In genomic region chr16:58732545-58733247, GRCh38 we compare ENCODE assay signal across 8 cellular contexts. TPM values are rescaled to one million over a fixed set of nuclear protein-coding genes. Genes with fewer than 3 reads are reported as not detected.
A peak's percentile ranks its signal among the peaks of the same experiment; 100 is the strongest.
DNase-seq lines count a peak whose midpoint lies in the region; ATAC-seq and TF ChIP-seq lines count a peak whose summit lies in the region.

No MANE protein-coding gene starts in this region.

- DNase-seq in AG04450 (ENCODE audit: low read depth, low spot score) (no peak), iPS DF 6.9 (ENCODE audit: low read depth, low spot score) (no peak), MV-4-11 (lab: John Stamatoyannopoulos, UW) (no peak), ureter (ENCODE audit: low spot score) (no peak)
- no peak for DNase-seq in activated CD4-positive, alpha-beta memory T cell treated with anti-CD3 and anti-CD28 coated beads, Interleukin-2, amount 10 ng/mL, durations not matched to agents 7 days and 5 days

- POLR2A ChIA-PET in AG04450 (lab: Yijun Ruan, JAX), result no interaction called here
- POLR2A ChIA-PET in activated CD4-positive, alpha-beta memory T cell treated with anti-CD3 and anti-CD28 coated beads, Interleukin-2, amount 10 ng/mL, durations not matched to agents 7 days and 5 days (lab: Charles Lee), result interaction anchor here (0.6 to 1.1 kb wide), 5 partner anchors 10 to 217 kb away, joined by 3 to 4 read pairs (median 3); partner anchors contain the start of gene SLC38A7

- no peaks in the 10 kb centered on the region for H3K27me3 ChIP-seq in AG04450 (ENCODE audit: control insufficient read depth, insufficient read depth, low read length)
- H3K27me3 ChIP-seq in iPS DF 6.9 (ENCODE audit: control insufficient read depth, insufficient read depth, low read length), result no peaks in the 10 kb centered on the region

- H3K9me3 Mint-ChIP-seq in activated CD4-positive, alpha-beta memory T cell treated with anti-CD3 and anti-CD28 coated beads, Interleukin-2, amount 10 ng/mL, durations not matched to agents 7 days and 5 days, result no peaks in the 10 kb centered on the region
- no peaks in the 10 kb centered on the region for H3K9me3 Mint-ChIP-seq in stimulated activated memory B cell treated with anti-CD40 and anti-IgM and Interleukin-4, amounts not matched to agents 10 μg/mL and 1 μg/mL and 100 μg/mL, for 72 hours

- H3K27ac ChIP-seq in AG04450 (ENCODE audit: low read depth, low read length), result no peak overlapping the region
- no peak overlapping the region for H3K27ac ChIP-seq in iPS DF 6.9 (ENCODE audit: low read length)

- peak overlapping the region; percentile 84 for H3K4me3 ChIP-seq in AG04450 (ENCODE audit: low read depth, low read length)
- H3K4me3 ChIP-seq in iPS DF 6.9 (ENCODE audit: low read length), result peak overlapping the region; percentile 98; the same call in 1 of the 2 replicates

- H3K4me1 Mint-ChIP-seq in activated CD4-positive, alpha-beta memory T cell treated with anti-CD3 and anti-CD28 coated beads, Interleukin-2, amount 10 ng/mL, durations not matched to agents 7 days and 5 days, result peaks cover 36% of the 10 kb centered on the region
- H3K4me1 Mint-ChIP-seq in stimulated activated memory B cell treated with anti-CD40 and anti-IgM and Interleukin-4, amounts not matched to agents 10 μg/mL and 1 μg/mL and 100 μg/mL, for 72 hours, result peaks cover 30% of the 10 kb centered on the region

- no peaks in the 10 kb centered on the region; the same call in 1 of the 2 replicates for H3K9me3 ChIP-seq in AG04450 (ENCODE audit: control insufficient read depth, insufficient read depth, low read length)
- H3K9me3 ChIP-seq in iPS DF 6.9 (ENCODE audit: control insufficient read depth, insufficient read depth, low read length), result no peaks in the 10 kb centered on the region

- peak overlapping the region; percentile 79 for H3K27ac Mint-ChIP-seq in activated CD4-positive, alpha-beta memory T cell treated with anti-CD3 and anti-CD28 coated beads, Interleukin-2, amount 10 ng/mL, durations not matched to agents 7 days and 5 days
- H3K27ac Mint-ChIP-seq in stimulated activated memory B cell treated with anti-CD40 and anti-IgM and Interleukin-4, amounts not matched to agents 10 μg/mL and 1 μg/mL and 100 μg/mL, for 72 hours, result peak overlapping the region; percentile 94

- no peaks in the 10 kb centered on the region for H3K4me1 ChIP-seq in iPS DF 6.9 (ENCODE audit: control insufficient read depth, insufficient read depth, low read length)

- no peaks in the 10 kb centered on the region for H3K36me3 ChIP-seq in iPS DF 6.9 (ENCODE audit: control insufficient read depth, insufficient read depth, low read length)

- peak overlapping the region; percentile 96 for H3K4me3 Mint-ChIP-seq in activated CD4-positive, alpha-beta memory T cell treated with anti-CD3 and anti-CD28 coated beads, Interleukin-2, amount 10 ng/mL, durations not matched to agents 7 days and 5 days
- peak overlapping the region; percentile 96 for H3K4me3 Mint-ChIP-seq in stimulated activated memory B cell treated with anti-CD40 and anti-IgM and Interleukin-4, amounts not matched to agents 10 μg/mL and 1 μg/mL and 100 μg/mL, for 72 hours

- TF ChIP-seq CTCF in AG04450 (IDR thresholded peaks at IDR 0.05; ENCODE audit: low read depth, low read length), result no peak

- peaks cover 22% of the 10 kb centered on the region for H3K36me3 Mint-ChIP-seq in activated CD4-positive, alpha-beta memory T cell treated with anti-CD3 and anti-CD28 coated beads, Interleukin-2, amount 10 ng/mL, durations not matched to agents 7 days and 5 days (ENCODE audit: low read depth)
- no peaks in the 10 kb centered on the region for H3K36me3 Mint-ChIP-seq in stimulated activated memory B cell treated with anti-CD40 and anti-IgM and Interleukin-4, amounts not matched to agents 10 μg/mL and 1 μg/mL and 100 μg/mL, for 72 hours

- CTCF ChIA-PET in AG04450 (lab: Charles Lee), result interaction anchor here (0.6 to 1.6 kb wide), 2 partner anchors 23 to 39 kb away, joined by 3 to 5 read pairs; no protein-coding TSS in a partner anchor
- CTCF ChIA-PET in activated CD4-positive, alpha-beta memory T cell treated with anti-CD3 and anti-CD28 coated beads, Interleukin-2, amount 10 ng/mL, durations not matched to agents 7 days and 5 days (lab: Charles Lee), result interaction anchor here (0.6 to 2.4 kb wide), 3 partner anchors 13 to 130 kb away, joined by 3 to 9 read pairs (median 3); no protein-coding TSS in a partner anchor

- WGBS in iPS DF 6.9 (ENCODE audit: insufficient coverage, insufficient read length), result no CpG with 5 or more reads among the region's 9 CpGs

- peak; percentile 60 for ATAC-seq in GM18858 (IDR thresholded peaks at IDR 0.05; ENCODE audit: unreplicated experiment)
- ATAC-seq in HG03196 (IDR thresholded peaks at IDR 0.05; ENCODE audit: unreplicated experiment), result peak; percentile 48
- peak; percentile 54 for ATAC-seq in stimulated activated memory B cell treated with anti-CD40 and anti-IgM and Interleukin-4, amounts not matched to agents 10 μg/mL and 1 μg/mL and 100 μg/mL, for 72 hours

- no peaks in the 10 kb centered on the region for H3K27me3 Mint-ChIP-seq in activated CD4-positive, alpha-beta memory T cell treated with anti-CD3 and anti-CD28 coated beads, Interleukin-2, amount 10 ng/mL, durations not matched to agents 7 days and 5 days
- no peaks in the 10 kb centered on the region for H3K27me3 Mint-ChIP-seq in stimulated activated memory B cell treated with anti-CD40 and anti-IgM and Interleukin-4, amounts not matched to agents 10 μg/mL and 1 μg/mL and 100 μg/mL, for 72 hours

RNA-seq across cellular contexts. Expression of gene GOT2, which starts 1.4 kb away (rescaled TPM):
- polyA plus RNA-seq in AG04450 (2011; rRNA removed), result 98.2 and 99.8 TPM in 2 replicates
- polyA minus RNA-seq in AG04450 (2011; rRNA and poly(A)+ RNA removed), result 88.8 and 89.2 TPM in 2 replicates
- 10 to 100 TPM; 78.6 to 82.2 TPM for total RNA-seq in activated CD4-positive, alpha-beta memory T cell treated with anti-CD3 and anti-CD28 coated beads, Interleukin-2, amount 10 ng/mL, durations not matched to agents 7 days and 5 days
- total RNA-seq in ureter, result 146 TPM

RNA-seq across cellular contexts. Expression of gene SLC38A7, which starts 48.1 kb away (rescaled TPM):
- 11.7 and 15.0 TPM in 2 replicates for polyA plus RNA-seq in AG04450 (2011; rRNA removed)
- polyA minus RNA-seq in AG04450 (2011; rRNA and poly(A)+ RNA removed), result 34.1 and 46.9 TPM in 2 replicates
- total RNA-seq in activated CD4-positive, alpha-beta memory T cell treated with anti-CD3 and anti-CD28 coated beads, Interleukin-2, amount 10 ng/mL, durations not matched to agents 7 days and 5 days, result 10 to 100 TPM; 10.5 to 11.4 TPM
- 14.6 TPM for total RNA-seq in ureter
